Comparison of ENCODE assay signal across 10 cellular contexts in genomic region chr17:58504826-58505351, GRCh38. TPM values are rescaled to one million over a fixed set of nuclear protein-coding genes. Genes with fewer than 3 reads are reported as not detected.
A peak's percentile ranks its signal among the peaks of the same experiment; 100 is the strongest.
DNase-seq lines count a peak whose midpoint lies in the region; ATAC-seq and TF ChIP-seq lines count a peak whose summit lies in the region.
"Had no signal": no experiment of that assay in that cellular context is flagged by ENCODE, and none has a peak within 500 bp of the region (broad histone marks: within the 10 kb centered on the region; RNA-seq: fewer than 3 reads in every experiment).

No MANE protein-coding gene starts in this region.

- intact Hi-C loops in sigmoid colon (cut with DNase I), result no loop called here
- intact Hi-C loops in posterior vena cava (cut with DNase I), result no loop called here

- no peak for TF ChIP-seq POLR2A in sigmoid colon (IDR thresholded peaks at IDR 0.05)

- H3K4me1 ChIP-seq in sigmoid colon, result no peaks in the 10 kb centered on the region
- H3K4me1 ChIP-seq: A549 had no signal

- ATAC-seq in activated CD4-positive, CD25-positive, alpha-beta regulatory T cell treated with anti-CD3 and anti-CD28 coated beads, Interleukin-2, amount 50 U/mL, for 24 hours, result peak; percentile 17 to 20
- ATAC-seq in HG02852 (IDR thresholded peaks at IDR 0.05; ENCODE audit: unreplicated experiment), result peak; percentile 95
- ATAC-seq: A549 had no signal

- no peak for TF ChIP-seq EP300 in sigmoid colon (IDR thresholded peaks at IDR 0.05)

- H3K36me3 ChIP-seq in sigmoid colon, result peaks cover 49 to 100% (median 69%) of the 10 kb centered on the region in 4 donors

- no peaks in the 10 kb centered on the region for H3K9me3 ChIP-seq in sigmoid colon
- H3K9me3 ChIP-seq: A549 had no signal

- no peak for DNase-seq in activated CD4-positive, CD25-positive, alpha-beta regulatory T cell (lab: John Stamatoyannopoulos, UW)
- DNase-seq in NOMO-1 (lab: John Stamatoyannopoulos, UW; ENCODE audit: unreplicated experiment in 2 of 2) (peak; percentile 42 to 70), sigmoid colon (peak; percentile 60), HCEC 1CT (no peak), posterior vena cava (ENCODE audit: low spot score) (no peak)
- DNase-seq in stimulated activated CD4-positive, alpha-beta T cell treated with anti-CD3 and anti-CD28 coated beads, Interleukin-4, amount 100 ng/mL, for 24 hours, result no peak

- no peak overlapping the region for H3K4me3 ChIP-seq in sigmoid colon
- H3K4me3 ChIP-seq: A549 had no signal

- H3K27ac ChIP-seq in sigmoid colon, result no peak overlapping the region
- H3K27ac ChIP-seq: A549 had no signal

- 76 to 91% methylated on average over 11 of the region's 11 CpGs for WGBS in sigmoid colon, 2 donors

- H3K27me3 ChIP-seq in sigmoid colon, result no peaks in the 10 kb centered on the region

- no peak for TF ChIP-seq CTCF in sigmoid colon (IDR thresholded peaks at IDR 0.05)

RNA-seq across cellular contexts. Expression of gene MTMR4, which starts 9.5 kb away (rescaled TPM):
- total RNA-seq in sigmoid colon, result 10 to 100 TPM; 18.6 to 28.5 (median 25.3) TPM
- polyA plus RNA-seq in sigmoid colon, result 10 to 100 TPM in 1 of 3 donors, 1 to 10 TPM in 2; 6.0 to 22.6 (median 9.2) TPM
- total RNA-seq in posterior vena cava, result 10 to 100 TPM; 27.4 to 28.5 TPM

RNA-seq across cellular contexts. Expression of gene HSF5, which starts 16.7 kb away (rescaled TPM):
- total RNA-seq in sigmoid colon, result under 1 TPM in 1 of 4 donors, not detected in 3; under 0.01 TPM
- under 1 TPM in 1 of 3 donors, not detected in 2; 0.29 TPM for polyA plus RNA-seq in sigmoid colon
- total RNA-seq in posterior vena cava, result under 1 TPM in 1 of 2 donors, not detected in 1; 0.05 TPM
- total RNA-seq: bronchial epithelial cell had no signal
- polyA plus RNA-seq: A549 had no signal

Comparison
In these comparisons a context has a peak if more than half of its experiments do, and no peak if none do; other contexts are left out.
1. DNase-seq: peak in NOMO-1 (2 of 2) and sigmoid colon (single experiment); none in activated CD4-positive, CD25-positive, alpha-beta regulatory T cell (0 of 4), stimulated activated CD4-positive, alpha-beta T cell treated with anti-CD3 and anti-CD28 coated beads, Interleukin-4, amount 100 ng/mL, for 24 hours (single experiment), HCEC 1CT (single experiment) and posterior vena cava (single experiment).